Comparison of ENCODE assay signal across 9 cellular contexts in genomic region chr11:66857234-66857926, GRCh38. TPM values are rescaled to one million over a fixed set of nuclear protein-coding genes. Genes with fewer than 3 reads are reported as not detected.
DNase-seq lines count a peak whose midpoint lies in the region; ATAC-seq, FAIRE-seq and TF ChIP-seq lines count a peak whose summit lies in the region.
"Had no signal": no experiment of that assay in that cellular context is flagged by ENCODE, and none has a peak within 500 bp of the region (broad histone marks: within the 10 kb centered on the region; RNA-seq: fewer than 3 reads in every experiment).

No MANE protein-coding gene starts in this region.

- H3K4me3 Mint-ChIP-seq in activated T-cell treated with anti-CD3 and anti-CD28 coated beads, Interleukin-2, amount 50 U/mL, for 4 hours = peak overlapping the region; percentile 77

- H3K4me1 Mint-ChIP-seq in activated T-cell treated with anti-CD3 and anti-CD28 coated beads, Interleukin-2, amount 50 U/mL, for 4 hours (ENCODE audit: low read depth) = peaks cover 5% of the 10 kb centered on the region

- H3K36me3 ChIP-seq in RWPE2 (ENCODE audit: low read depth) (peaks cover 21% of the 10 kb centered on the region), small intestine (ENCODE audit: control insufficient read depth in 2 of 2, insufficient read depth in 2 of 2, low read length in 2 of 2) (no peaks in the 10 kb centered on the region)

- DNase-seq in activated T-cell treated with anti-CD3 and anti-CD28 coated beads, Interleukin-2, amount 50 U/mL, for 4 hours = no peak
- DNase-seq in activated T-cell treated with anti-CD3 and anti-CD28 coated beads, Interleukin-2, amount 50 U/mL, for 1 hour = no peak
- DNase-seq in RWPE2 (ENCODE audit: low spot score) = no peak
- DNase-seq in fibroblast of pulmonary artery (ENCODE audit: low read depth) = no peak
- no peak for DNase-seq in small intestine
- DNase-seq in activated effector memory CD4-positive, alpha-beta T cell treated with anti-CD3 and anti-CD28 coated beads, Interleukin-2, amount 50 U/mL, for 16 hours = no peak
- DNase-seq in stimulated activated CD4-positive, alpha-beta T cell treated with anti-CD3 and anti-CD28 coated beads, Interleukin-2, amount 100 ng/mL, for 48 hours = no peak

- no peaks in the 10 kb centered on the region for H3K36me3 Mint-ChIP-seq in activated T-cell treated with anti-CD3 and anti-CD28 coated beads, Interleukin-2, amount 50 U/mL, for 4 hours (ENCODE audit: insufficient read depth)

- H3K27ac ChIP-seq in RWPE2 (ENCODE audit: poor library complexity, severe bottlenecking) (peak overlapping the region; percentile 91), small intestine (ENCODE audit: low read depth in 1 of 2, low read length in 1 of 2) (no peak overlapping the region)

- H3K9me3 Mint-ChIP-seq in activated T-cell treated with anti-CD3 and anti-CD28 coated beads, Interleukin-2, amount 50 U/mL, for 4 hours = no peaks in the 10 kb centered on the region

- ATAC-seq in activated T-cell treated with anti-CD3 and anti-CD28 coated beads, Interleukin-2, amount 50 U/mL, for 4 hours = no peak
- ATAC-seq in RWPE2 (ENCODE audit: low read depth) = peak; percentile 3; the same call in 2 of the 3 replicates
- no peak for ATAC-seq in HG02981 (IDR thresholded peaks at IDR 0.05; ENCODE audit: unreplicated experiment)

- TF ChIP-seq CTCF in RWPE2 (IDR thresholded peaks at IDR 0.05; ENCODE audit: poor library complexity, severe bottlenecking) = no peak
- no peak for TF ChIP-seq CTCF in fibroblast of pulmonary artery (IDR thresholded peaks at IDR 0.05; ENCODE audit: low read length, missing control alignments)

- peak overlapping the region; percentile 90 for H3K4me3 ChIP-seq in RWPE2 (ENCODE audit: severe bottlenecking)
- peak overlapping the region; percentile 72 for H3K4me3 ChIP-seq in fibroblast of pulmonary artery (replicated peaks; ENCODE audit: low read depth, low read length)
- peak overlapping the region; percentile 58 to 59 for H3K4me3 ChIP-seq in small intestine (ENCODE audit: low read depth in 1 of 2, low read length in 2 of 2)

- H3K9me3 ChIP-seq in RWPE2 (ENCODE audit: severe bottlenecking) = no peaks in the 10 kb centered on the region
- H3K9me3 ChIP-seq in small intestine (ENCODE audit: control insufficient read depth, low read depth) = no peaks in the 10 kb centered on the region

- H3K27me3 Mint-ChIP-seq in activated T-cell treated with anti-CD3 and anti-CD28 coated beads, Interleukin-2, amount 50 U/mL, for 4 hours (ENCODE audit: low read depth) = no peaks in the 10 kb centered on the region

- H3K4me1 ChIP-seq in RWPE2 (ENCODE audit: insufficient read depth, poor library complexity, severe bottlenecking) = no peaks in the 10 kb centered on the region
- H3K4me1 ChIP-seq in small intestine (ENCODE audit: control insufficient read depth in 2 of 2, insufficient read depth in 1 of 2, low read depth in 1 of 2, low read length in 1 of 2) = no peaks in the 10 kb centered on the region

- no peaks in the 10 kb centered on the region for H3K27me3 ChIP-seq in RWPE2 (ENCODE audit: insufficient read depth, poor library complexity, severe bottlenecking)
- no peaks in the 10 kb centered on the region for H3K27me3 ChIP-seq in small intestine (ENCODE audit: control insufficient read depth in 2 of 2, insufficient read depth in 2 of 2, low read length in 2 of 2)

- 42 to 52% (median 43%) methylated on average over 36 to 47 of the region's 47 CpGs for WGBS in small intestine, 3 donors

- FAIRE-seq in small intestine (lab: Jason Lieb, UNC) = no peak
- FAIRE-seq: GM18507 had no signal

RNA-seq across cellular contexts. Expression of gene LRFN4, which starts 0.5 kb away (rescaled TPM):
- 10 to 100 TPM; 26.7 to 39.9 (median 28.8) TPM for total RNA-seq in activated T-cell treated with anti-CD3 and anti-CD28 coated beads, Interleukin-2, amount 50 U/mL, for 4 hours
- polyA plus RNA-seq in small intestine = 10 to 100 TPM in 1 of 3 donors, 1 to 10 TPM in 2; 1.4 to 12.2 (median 2.7) TPM

RNA-seq across cellular contexts. Expression of gene RCE1, which starts 14.1 kb away (rescaled TPM):
- total RNA-seq in activated T-cell treated with anti-CD3 and anti-CD28 coated beads, Interleukin-2, amount 50 U/mL, for 4 hours = 10 to 100 TPM; 42.7 to 45.0 (median 43.5) TPM
- polyA plus RNA-seq in small intestine = 10 to 100 TPM; 15.1 to 21.7 (median 19.8) TPM
